Comparison of ENCODE assay signal across 25 cellular contexts in the genomic region with DNA sequence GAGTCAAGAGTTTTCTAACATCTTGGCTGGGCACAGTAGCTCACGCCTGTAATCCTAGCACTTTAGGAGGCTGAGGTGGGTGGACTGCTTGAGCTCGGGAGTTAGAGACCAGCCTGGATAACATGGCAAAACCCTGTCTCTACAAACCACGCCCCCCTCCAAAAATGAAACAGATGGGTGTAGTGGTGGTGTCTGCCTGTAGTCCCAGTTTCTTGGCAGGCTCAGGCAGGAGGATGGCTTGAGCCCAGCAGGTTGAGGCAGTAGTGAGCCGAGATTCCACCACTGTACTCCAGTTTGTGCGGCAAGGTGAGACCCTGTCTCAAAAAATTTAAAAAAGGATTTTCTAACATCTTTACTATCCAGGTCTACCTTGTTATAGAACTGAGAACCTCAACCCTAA. TPM values are rescaled to one million over a fixed set of nuclear protein-coding genes. Genes with fewer than 3 reads are reported as not detected.
DNase-seq lines count a peak whose midpoint lies in the region; ATAC-seq and TF ChIP-seq lines count a peak whose summit lies in the region.
"Had no signal": no experiment of that assay in that cellular context is flagged by ENCODE, and none has a peak within 500 bp of the region (broad histone marks: within the 10 kb centered on the region; RNA-seq: fewer than 3 reads in every experiment).

No MANE protein-coding gene starts in this region.

- peak; percentile 21 for ATAC-seq in foreskin keratinocyte
- ATAC-seq: stimulated activated naive B cell treated with anti-CD40 and anti-IgM and Interleukin-4, amounts not matched to agents 10 μg/mL and 1 μg/mL and 100 μg/mL, for 72 hours; T-cell had no signal

- H3K36me3 ChIP-seq in Peyer's patch, result peaks cover 0 to 57% (median 0%) of the 10 kb centered on the region in 3 donors

- H3K27me3 ChIP-seq in foreskin keratinocyte, result no peaks in the 10 kb centered on the region
- no peaks in the 10 kb centered on the region for H3K27me3 ChIP-seq in Peyer's patch
- H3K27me3 ChIP-seq: ascending aorta, neutrophil had no signal

- H3K4me1 ChIP-seq in foreskin keratinocyte (no peaks in the 10 kb centered on the region), Peyer's patch (no peaks in the 10 kb centered on the region)
- H3K4me1 ChIP-seq: ascending aorta had no signal

- no peaks in the 10 kb centered on the region for H3K9me3 ChIP-seq in Peyer's patch
- H3K9me3 ChIP-seq: ascending aorta, neutrophil had no signal

- no peak for TF ChIP-seq CTCF in foreskin keratinocyte (conservative IDR thresholded peaks at IDR 0.05)
- no peak for TF ChIP-seq CTCF in Peyer's patch (IDR thresholded peaks at IDR 0.05)

- H3K4me3 ChIP-seq in Peyer's patch, result no peak overlapping the region
- H3K4me3 ChIP-seq: ascending aorta, lung, skin epidermis had no signal

- intact Hi-C loops in posterior cingulate gyrus (cut with DNase I), result no loop called here

- H3K27ac ChIP-seq in foreskin keratinocyte, result no peak overlapping the region
- no peak overlapping the region for H3K27ac ChIP-seq in Peyer's patch
- H3K27ac ChIP-seq: 22Rv1, ascending aorta, epithelial cell of prostate, neutrophil, skin epidermis had no signal

- DNase-seq in NCI-H2171 treated with DMSO at 0.1 percent for 48 hours (lab: John Stamatoyannopoulos, UW) (peak; percentile 35), NCI-H2171 (lab: John Stamatoyannopoulos, UW) (no peak), DMS 273 (lab: John Stamatoyannopoulos, UW; ENCODE audit: unreplicated experiment) (peak; percentile 93), NCI-H1694 treated with DMSO at 0.1 percent for 48 hours (lab: John Stamatoyannopoulos, UW) (peak; percentile 38), foreskin keratinocyte (no peak), posterior cingulate gyrus (no peak), Peyer's patch (no peak), foreskin melanocyte (no peak)
- DNase-seq: activated CD4-positive, alpha-beta T cell treated with anti-CD3 and anti-CD28 coated beads for 1 hour; AML-193; CD8-positive, alpha-beta memory T cell; DMS79; foreskin fibroblast; MM.1S; NCI-H1436; NCI-H748 treated with DMSO at 0.1 percent for 48 hours; SIG-M5; stimulated activated naive B cell treated with anti-CD40 and anti-IgM and Interleukin-4, amounts not matched to agents 10 μg/mL and 1 μg/mL and 100 μg/mL, for 72 hours; T-cell had no signal

- TF ChIP-seq POLR2A in Peyer's patch (IDR thresholded peaks at IDR 0.05), result no peak

RNA-seq across cellular contexts. Expression of gene FAM8A1, which starts 22.0 kb away (rescaled TPM):
- total RNA-seq in foreskin keratinocyte, result 7.9 and 8.7 TPM in 2 replicates
- polyA plus RNA-seq in foreskin keratinocyte, result 3.1 and 3.5 TPM in 2 replicates
- total RNA-seq in Peyer's patch, result 10 to 100 TPM in 3 of 4 donors, 1 to 10 TPM in 1; 8.3 to 47.1 (median 30.4) TPM

Comparison
In these comparisons a context has a peak if more than half of its experiments do, and no peak if none do; other contexts are left out.
1. DNase-seq: peak in NCI-H2171 treated with DMSO at 0.1 percent for 48 hours (single experiment), DMS 273 (single experiment) and NCI-H1694 treated with DMSO at 0.1 percent for 48 hours (single experiment); none in NCI-H2171 (single experiment), foreskin keratinocyte (0 of 2), posterior cingulate gyrus (0 of 10), Peyer's patch (0 of 3) and foreskin melanocyte (single experiment).